ENCODE assay signal across 12 cellular contexts in genomic region chr4:173415885-173416658, GRCh38. TPM values are rescaled to one million over a fixed set of nuclear protein-coding genes. Genes with fewer than 3 reads are reported as not detected.
DNase-seq lines count a peak whose midpoint lies in the region; ATAC-seq and TF ChIP-seq lines count a peak whose summit lies in the region.
"Had no signal": no experiment of that assay in that cellular context is flagged by ENCODE, and none has a peak within 500 bp of the region (broad histone marks: within the 10 kb centered on the region; RNA-seq: fewer than 3 reads in every experiment).

No MANE protein-coding gene starts in this region.

- TF ChIP-seq CTCF in omental fat pad (IDR thresholded peaks at IDR 0.05) (no peak), osteocyte (IDR thresholded peaks at IDR 0.05) (no peak)

- H3K9me3 Mint-ChIP-seq in osteocyte (ENCODE audit: unreplicated experiment): no peaks in the 10 kb centered on the region
- H3K9me3 Mint-ChIP-seq: mesothelial cell of epicardium had no signal

- no peak overlapping the region for H3K4me3 Mint-ChIP-seq in osteocyte (ENCODE audit: unreplicated experiment)
- H3K4me3 Mint-ChIP-seq: activated naive CD8-positive, alpha-beta T cell; mesothelial cell of epicardium had no signal

- H3K27me3 Mint-ChIP-seq in osteocyte (ENCODE audit: unreplicated experiment): no peaks in the 10 kb centered on the region
- H3K27me3 Mint-ChIP-seq: activated naive CD8-positive, alpha-beta T cell had no signal

- no peak overlapping the region for H3K27ac Mint-ChIP-seq in osteocyte (ENCODE audit: unreplicated experiment)
- H3K27ac Mint-ChIP-seq: activated naive CD8-positive, alpha-beta T cell; mesothelial cell of epicardium had no signal

- H3K36me3 Mint-ChIP-seq in osteocyte (ENCODE audit: unreplicated experiment): peaks cover 20% of the 10 kb centered on the region
- H3K36me3 Mint-ChIP-seq: activated naive CD8-positive, alpha-beta T cell; mesothelial cell of epicardium had no signal

- ATAC-seq in Right ventricle myocardium inferior: peak; percentile 55
- peak; percentile 28 for ATAC-seq in omental fat pad (ENCODE audit: low FRiP score)
- ATAC-seq in GM19351 (IDR thresholded peaks at IDR 0.05; ENCODE audit: unreplicated experiment): no peak

- H3K4me1 Mint-ChIP-seq in osteocyte (ENCODE audit: unreplicated experiment): no peaks in the 10 kb centered on the region

- DNase-seq in ELF-1 (ENCODE audit: low read depth, low spot score): peak; percentile 41
- peak; percentile 95 for DNase-seq in SKM-1 (lab: John Stamatoyannopoulos, UW; ENCODE audit: unreplicated experiment)
- DNase-seq in Right ventricle myocardium inferior (ENCODE audit: missing footprints): peak; percentile 88
- DNase-seq in omental fat pad (ENCODE audit: low spot score): no peak
- no peak for DNase-seq in mesenteric fat pad (ENCODE audit: low spot score)
- DNase-seq in osteocyte (ENCODE audit: extremely low spot score, unreplicated experiment): no peak
- no peak for DNase-seq in HCEC 1CT
- DNase-seq: stimulated activated CD4-positive, alpha-beta T cell treated with anti-CD3 and anti-CD28 coated beads, Interleukin-4, amount 100 ng/mL, for 1 hour had no signal

- intact Hi-C loops in Right ventricle myocardium inferior (cut with DNase I): loop anchor here (5.0 kb wide), 1 partner anchor 404 kb away; no protein-coding TSS in a partner anchor

RNA-seq across cellular contexts. Expression of gene SCRG1, which starts 17.2 kb away (rescaled TPM):
- total RNA-seq in Right ventricle myocardium inferior (0.76 TPM), omental fat pad (under 1 TPM; 0.25 to 0.79 (median 0.50) TPM), mesenteric fat pad (1.1 TPM), osteocyte (2.2 and 2.6 TPM in 2 replicates)
- total RNA-seq: T-helper 2 cell treated with Interferon-gamma antibody and Interleukin-4, amounts not matched to agents 100 ng/mL and 5 ng/mL, for 36 hours had no signal

RNA-seq across cellular contexts. Expression of gene SAP30, which starts 45.3 kb away (rescaled TPM):
- total RNA-seq in Right ventricle myocardium inferior (14.6 TPM), omental fat pad (10 to 100 TPM; 25.8 to 61.9 (median 32.7) TPM), mesenteric fat pad (28.5 TPM), osteocyte (21.8 and 22.8 TPM in 2 replicates)

Comparison
In these comparisons a context has a peak if more than half of its experiments do, and no peak if none do; other contexts are left out.
1. DNase-seq: peak in ELF-1 (single experiment), SKM-1 (single experiment) and Right ventricle myocardium inferior (single experiment); none in omental fat pad (single experiment), mesenteric fat pad (single experiment), osteocyte (single experiment) and HCEC 1CT (single experiment).